Comparison of ENCODE assay signal across 8 cellular contexts in genomic region chr9:21395778-21396717, GRCh38.
DNase-seq lines count a peak whose midpoint lies in the region; ATAC-seq and TF ChIP-seq lines count a peak whose summit lies in the region.

No MANE protein-coding gene starts in this region.

- no peaks in the 10 kb centered on the region for H3K79me2 ChIP-seq in DOHH2 (ENCODE audit: control insufficient read depth, low read length)

- H3K27ac ChIP-seq in DOHH2 (ENCODE audit: low read depth, low read length) = no peak overlapping the region

- TF ChIP-seq CTCF in DOHH2 (IDR thresholded peaks at IDR 0.05; ENCODE audit: low read depth, low read length, poor library complexity, severe bottlenecking) = peak; percentile 92

- peaks cover 42% of the 10 kb centered on the region for H3K27me3 ChIP-seq in DOHH2 (ENCODE audit: control insufficient read depth, low read length)

- H4K20me1 ChIP-seq in DOHH2 (ENCODE audit: control insufficient read depth, insufficient read depth, low read depth, low read length) = 0 out of 2 replicates have a peak, but pooled peaks cover 2% of the 10 kb centered on the region

- H3F3A ChIP-seq in DOHH2 (ENCODE audit: control insufficient read depth, insufficient read depth) = no peaks in the 10 kb centered on the region

- H3K4me2 ChIP-seq in DOHH2 (ENCODE audit: low read length) = peak overlapping the region; percentile 53

- no peaks in the 10 kb centered on the region for H3K36me3 ChIP-seq in DOHH2 (ENCODE audit: control insufficient read depth, low read length)

- H3K4me3 ChIP-seq in DOHH2 (ENCODE audit: low read length) = peak overlapping the region; percentile 20

- H3K9me3 ChIP-seq in DOHH2 (ENCODE audit: control insufficient read depth, insufficient read depth, low read length) = no peaks in the 10 kb centered on the region

- H3K4me1 ChIP-seq in DOHH2 (ENCODE audit: control insufficient read depth, low read length) = peaks cover 5% of the 10 kb centered on the region; the same call in 1 of the 2 replicates

- no peaks in the 10 kb centered on the region for H3K9me2 ChIP-seq in DOHH2 (replicated peaks; ENCODE audit: control insufficient read depth, low read length)

- peak; percentile 58 for ATAC-seq in GM21447 (IDR thresholded peaks at IDR 0.05; ENCODE audit: unreplicated experiment)

- DNase-seq in KG1 (lab: John Stamatoyannopoulos, UW) (peak; percentile 41), midbrain (lab: John Stamatoyannopoulos, UW) (peak; percentile 48), GOT3 (lab: John Stamatoyannopoulos, UW) (no peak)
- peak; percentile 64 to 71 for DNase-seq in activated CD4-positive, alpha-beta T cell treated with anti-CD3 and anti-CD28 coated beads, Interleukin-2, amount 50 U/mL, for 48 hours
- DNase-seq in effector CD4-positive, alpha-beta T cell = peak; percentile 45
- DNase-seq in stimulated activated CD8-positive, alpha-beta memory T cell treated with anti-CD3 and anti-CD28 coated beads, Interleukin-4, amount 100 ng/mL, for 1 hour (ENCODE audit: low read depth in 2 of 2, low spot score in 1 of 2) = peak; percentile 37 to 46
